14 cellular contexts compared by ENCODE assay signal in genomic region chr2:127570282-127571250, GRCh38. TPM values are rescaled to one million over a fixed set of nuclear protein-coding genes. Genes with fewer than 3 reads are reported as not detected.
DNase-seq lines count a peak whose midpoint lies in the region; ATAC-seq and TF ChIP-seq lines count a peak whose summit lies in the region.
"Had no signal": no experiment of that assay in that cellular context is flagged by ENCODE, and none has a peak within 500 bp of the region (broad histone marks: within the 10 kb centered on the region; RNA-seq: fewer than 3 reads in every experiment).

No MANE protein-coding gene starts in this region.

- peak overlapping the region; percentile 55 for H3K4me2 ChIP-seq in skeletal muscle satellite cell (ENCODE audit: low read length)
- H3K4me2 ChIP-seq: BLaER1 had no signal

- ATAC-seq in heart right ventricle (peak in 7 of 8 donors; percentile 21 to 54 (median 43)), HG02642 (IDR thresholded peaks at IDR 0.05; ENCODE audit: poor library complexity, unreplicated experiment) (no peak), HG03378 (IDR thresholded peaks at IDR 0.05; ENCODE audit: unreplicated experiment) (no peak)
- ATAC-seq: activated naive CD8-positive, alpha-beta T cell treated with anti-CD3 and anti-CD28 coated beads, Interleukin-2, amount 50 U/mL, for 24 hours had no signal

- H3K36me3 ChIP-seq in heart right ventricle, result no peaks in the 10 kb centered on the region
- no peaks in the 10 kb centered on the region for H3K36me3 ChIP-seq in skeletal muscle satellite cell (ENCODE audit: insufficient read depth, low read length)
- H3K36me3 ChIP-seq in esophagus squamous epithelium, result no peaks in the 10 kb centered on the region
- H3K36me3 ChIP-seq: BLaER1, HAP-1 had no signal

- intact Hi-C loops in heart right ventricle (cut with DNase I), result no loop called here
- intact Hi-C loops in esophagus squamous epithelium (cut with DNase I), result no loop called here

- no peaks in the 10 kb centered on the region for H3K9me3 ChIP-seq in heart right ventricle
- no peaks in the 10 kb centered on the region for H3K9me3 ChIP-seq in skeletal muscle satellite cell (replicated peaks; ENCODE audit: low read length)
- H3K9me3 ChIP-seq in esophagus squamous epithelium, result no peaks in the 10 kb centered on the region
- H3K9me3 ChIP-seq: BLaER1, HAP-1 had no signal

- H3K27ac ChIP-seq in heart right ventricle (peak overlapping the region in 4 of 10 donors; percentile 23 to 52 (median 30)), esophagus squamous epithelium (no peak overlapping the region)
- H3K27ac ChIP-seq: BLaER1 had no signal

- no peak overlapping the region for H3K4me3 ChIP-seq in heart right ventricle
- H3K4me3 ChIP-seq in skeletal muscle satellite cell (ENCODE audit: low read length), result no peak overlapping the region
- H3K4me3 ChIP-seq in esophagus squamous epithelium, result no peak overlapping the region
- H3K4me3 ChIP-seq: BLaER1, HAP-1 had no signal

- H3K9ac ChIP-seq in skeletal muscle satellite cell (ENCODE audit: low read depth, low read length), result peak overlapping the region; percentile 13
- H3K9ac ChIP-seq: BLaER1 had no signal

- H3K27me3 ChIP-seq in heart right ventricle (no peaks in the 10 kb centered on the region), skeletal muscle satellite cell (ENCODE audit: control insufficient read depth, insufficient read depth, low read length) (no peaks in the 10 kb centered on the region), esophagus squamous epithelium (no peaks in the 10 kb centered on the region)
- H3K27me3 ChIP-seq: BLaER1 had no signal

- TF ChIP-seq CTCF in heart right ventricle (IDR thresholded peaks at IDR 0.05) (no peak), esophagus squamous epithelium (IDR thresholded peaks at IDR 0.05) (no peak)

- no peak for TF ChIP-seq POLR2A in esophagus squamous epithelium (IDR thresholded peaks at IDR 0.05)

- peak; percentile 18 for DNase-seq in EL
- DNase-seq in amniotic epithelial cell (ENCODE audit: low read depth), result peak; percentile 12
- peak in 1 of 2 donors; percentile 45 for DNase-seq in heart right ventricle
- DNase-seq in esophagus squamous epithelium (lab: John Stamatoyannopoulos, UW), result no peak
- no peak for DNase-seq in NK-92 treated with Interleukin-12 subunit alpha and Interleukin-12 subunit beta, amount 100 ng/mL, for 24 hours (lab: John Stamatoyannopoulos, UW)
- DNase-seq: activated naive CD8-positive, alpha-beta T cell treated with anti-CD3 and anti-CD28 coated beads, Interleukin-2, amount 50 U/mL, for 24 hours; NCI-H1417 treated with DMSO at 0.1 percent for 48 hours; NCI-H524; occipital lobe had no signal

- H3K4me1 ChIP-seq in heart right ventricle, result peaks cover 3 to 39% (median 27%) of the 10 kb centered on the region in 9 donors
- peaks cover 35% of the 10 kb centered on the region for H3K4me1 ChIP-seq in skeletal muscle satellite cell (ENCODE audit: control insufficient read depth, insufficient read depth, low read length)
- peaks cover 0 to 12% (median 11%) of the 10 kb centered on the region in 3 donors for H3K4me1 ChIP-seq in esophagus squamous epithelium
- H3K4me1 ChIP-seq: HAP-1 had no signal

- 47 to 64% methylated on average over 18 of the region's 18 CpGs for WGBS in heart right ventricle, 2 donors
- 63 to 66% methylated on average over 18 of the region's 18 CpGs for WGBS in esophagus squamous epithelium, 2 donors

RNA-seq across cellular contexts. Expression of gene MYO7B, which starts 35.1 kb away (rescaled TPM):
- total RNA-seq in heart right ventricle (1 to 10 TPM in 3 of 10 donors, under 1 TPM in 7; 0.42 to 1.4 (median 0.77) TPM), esophagus squamous epithelium (under 1 TPM in 1 of 4 donors, not detected in 3; 0.19 TPM)
- polyA plus RNA-seq in heart right ventricle, result 1 to 10 TPM; 1.4 to 2.3 TPM
- total RNA-seq in skeletal muscle satellite cell (2012; rRNA removed), result under 0.01 and 0.66 TPM in 2 replicates
- total RNA-seq: occipital lobe had no signal

RNA-seq across cellular contexts. Expression of gene IWS1, which starts 44.3 kb away (rescaled TPM):
- total RNA-seq in heart right ventricle (10 to 100 TPM; 37.6 to 64.8 (median 46.4) TPM), esophagus squamous epithelium (10 to 100 TPM; 22.0 to 34.1 (median 28.9) TPM)
- polyA plus RNA-seq in heart right ventricle, result 10 to 100 TPM; 37.4 to 51.6 TPM
- 25.6 and 26.6 TPM in 2 replicates for total RNA-seq in skeletal muscle satellite cell (2012; rRNA removed)

Comparison
In these comparisons a context has a peak if more than half of its experiments do, and no peak if none do; other contexts are left out.
1. DNase-seq: peak in EL (single experiment) and amniotic epithelial cell (single experiment); none in esophagus squamous epithelium (single experiment) and NK-92 treated with Interleukin-12 subunit alpha and Interleukin-12 subunit beta, amount 100 ng/mL, for 24 hours (single experiment).
2. ATAC-seq: peak in heart right ventricle (7 of 8); none in HG02642 (single experiment) and HG03378 (single experiment).